9 cellular contexts compared by ENCODE assay signal in the genomic region with DNA sequence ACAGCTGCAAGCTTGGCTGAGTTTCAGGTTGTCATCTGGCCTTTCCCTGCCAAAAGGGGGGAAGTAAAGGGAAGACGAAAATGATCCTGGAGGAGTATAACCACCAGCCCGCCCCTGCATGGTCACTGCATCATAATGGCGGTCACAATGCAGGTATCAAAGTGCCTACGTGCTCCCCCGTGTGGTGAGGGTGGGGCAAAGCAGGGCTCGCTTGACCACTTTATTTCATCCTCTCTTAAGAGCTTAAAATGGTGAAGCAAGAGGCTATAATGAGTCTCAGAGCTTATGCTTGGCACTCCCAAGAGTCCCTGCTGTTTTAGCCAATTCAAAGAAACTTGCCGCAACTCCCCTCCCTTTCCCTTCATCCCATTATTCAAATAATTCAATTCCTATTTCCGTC.
DNase-seq lines count a peak whose midpoint lies in the region; ATAC-seq, FAIRE-seq and TF ChIP-seq lines count a peak whose summit lies in the region.
"Had no signal": no experiment of that assay in that cellular context is flagged by ENCODE, and none has a peak within 500 bp of the region (broad histone marks: within the 10 kb centered on the region; RNA-seq: fewer than 3 reads in every experiment).

No MANE protein-coding gene starts in this region.

- FAIRE-seq in GM12891 (lab: Jason Lieb, UNC) = peak; percentile 73

- TF ChIP-seq POLR2A in GM12891 (IDR thresholded peaks at IDR 0.05; ENCODE audit: low read depth, low read length) = no peak
- TF ChIP-seq POLR2A in spleen (IDR thresholded peaks at IDR 0.05) = no peak

- ATAC-seq in HG03139 (IDR thresholded peaks at IDR 0.05; ENCODE audit: unreplicated experiment) (no peak), HG02642 (IDR thresholded peaks at IDR 0.05; ENCODE audit: poor library complexity, unreplicated experiment) (no peak)

- H3K27ac ChIP-seq in 22Rv1 = no peak overlapping the region
- H3K27ac ChIP-seq in spleen = no peak overlapping the region

- H3K4me3 ChIP-seq in spleen = no peak overlapping the region

- H3K36me3 Mint-ChIP-seq in endothelial cell (ENCODE audit: low read depth, unreplicated experiment) = no peaks in the 10 kb centered on the region

- no peak overlapping the region for H3K27ac Mint-ChIP-seq in endothelial cell (ENCODE audit: unreplicated experiment)

- H3K36me3 ChIP-seq in spleen = no peaks in the 10 kb centered on the region

- H3K27me3 ChIP-seq in spleen (replicated peaks in 1 of 7) = peaks cover 0 to 10% (median 0%) of the 10 kb centered on the region in 7 donors

- WGBS in spleen, 5 donors = 52 to 81% (median 69%) methylated on average over 3 to 8 of the region's 8 CpGs

- H3K27me3 Mint-ChIP-seq in endothelial cell (ENCODE audit: unreplicated experiment) = peaks cover 2% of the 10 kb centered on the region

- no peaks in the 10 kb centered on the region for H3K9me3 ChIP-seq in spleen

- H3K4me3 Mint-ChIP-seq in endothelial cell (ENCODE audit: unreplicated experiment) = no peak overlapping the region

- H3K4me1 ChIP-seq in spleen = no peaks in the 10 kb centered on the region

- intact Hi-C loops in spleen (cut with DNase I; ENCODE audit: low total_unique reads) = no loop called here

- TF ChIP-seq CTCF in 22Rv1 (IDR thresholded peaks at IDR 0.05) = peak; percentile 65
- TF ChIP-seq CTCF in endothelial cell (IDR thresholded peaks at IDR 0.05; ENCODE audit: unreplicated experiment) = no peak
- TF ChIP-seq CTCF in spleen (IDR thresholded peaks at IDR 0.05 in 8 of 11, conservative IDR thresholded peaks at IDR 0.05 in 3 of 11) = peak in 3 of 11 experiments; percentile 17 to 44 (median 27)

- no peaks in the 10 kb centered on the region for H3K9me3 Mint-ChIP-seq in endothelial cell (ENCODE audit: unreplicated experiment)

- DNase-seq in GM12891 (ENCODE audit: insufficient read length, low spot score) (peak; percentile 2), M059J (ENCODE audit: low read depth) (peak; percentile 20), endothelial cell (ENCODE audit: low spot score) (peak; percentile 20), spleen (no peak)
- DNase-seq in activated CD4-positive, CD25-positive, alpha-beta regulatory T cell (lab: John Stamatoyannopoulos, UW) = no peak
- DNase-seq: GDM1 had no signal

- H3K4me1 Mint-ChIP-seq in endothelial cell (ENCODE audit: unreplicated experiment) = no peaks in the 10 kb centered on the region

TF ChIP-seq in GM12891, 5 proteins besides CTCF, POLR2A, EP300 and RAD21:
- TF ChIP-seq SPI1 (IDR thresholded peaks at IDR 0.05; ENCODE audit: low read depth, low read length) (no peak), TAF1 (IDR thresholded peaks at IDR 0.05; ENCODE audit: low read depth, low read length) (no peak), POU2F2 (IDR thresholded peaks at IDR 0.05; ENCODE audit: low read depth, low read length) (no peak), PAX5 (IDR thresholded peaks at IDR 0.05; ENCODE audit: insufficient read depth, low read length, severe bottlenecking) (no peak), POLR2AphosphoS5 (IDR thresholded peaks at IDR 0.05; ENCODE audit: low read depth, low read length) (no peak)

Comparison
In these comparisons a context has a peak if more than half of its experiments do, and no peak if none do; other contexts are left out.
1. DNase-seq: peak in GM12891 (single experiment), M059J (single experiment) and endothelial cell (single experiment); none in spleen (single experiment) and activated CD4-positive, CD25-positive, alpha-beta regulatory T cell (0 of 4).